ENCODE assay signal across 13 cellular contexts in genomic region chr4:106321168-106321567, GRCh38. TPM values are rescaled to one million over a fixed set of nuclear protein-coding genes. Genes with fewer than 3 reads are reported as not detected.
DNase-seq lines count a peak whose midpoint lies in the region; ATAC-seq, FAIRE-seq and TF ChIP-seq lines count a peak whose summit lies in the region.
"Not testable (repeated sequence)": the region's sequence is repeated elsewhere in the genome, so short reads cannot be mapped to it uniquely, and the experiment has no call there.
"Had no signal": no experiment of that assay in that cellular context is flagged by ENCODE, and none has a peak within 500 bp of the region (broad histone marks: within the 10 kb centered on the region; RNA-seq: fewer than 3 reads in every experiment).

No MANE protein-coding gene starts in this region.

- H3K27ac ChIP-seq in right cardiac atrium (ENCODE audit: low read length); HepG2 (ENCODE audit: extremely low read length, insufficient read depth, low read length); spleen: not testable (repeated sequence)

- WGBS in right cardiac atrium, result 98% methylated on average over 34 of the region's 34 CpGs
- WGBS in HepG2 (ENCODE audit: low lambda C conversion rate), result 100% methylated on average over 28 of the region's 34 CpGs
- 94 to 99% (median 96%) methylated on average over 23 to 34 of the region's 34 CpGs for WGBS in spleen, 5 donors

- DNase-seq in chondrocyte (ENCODE audit: low spot score) (peak; percentile 85), right cardiac atrium (peak in 2 of 3 donors; percentile 43 to 60), spleen (peak; percentile 72)
- not testable (repeated sequence) for DNase-seq in HepG2 (ENCODE audit: low spot score)

- FAIRE-seq in HepG2 (lab: Jason Lieb, UNC), result not testable (repeated sequence)

- not testable (repeated sequence) for H2AFZ ChIP-seq in HepG2 (ENCODE audit: low read length)

- not testable (repeated sequence) for TF ChIP-seq POLR2A in HepG2 (IDR thresholded peaks at IDR 0.05; ENCODE audit: insufficient read depth in 1 of 2, low read depth in 2 of 2, low read length in 2 of 2); spleen (IDR thresholded peaks at IDR 0.05)

- ATAC-seq in right cardiac atrium, HepG2: not testable (repeated sequence)

- in situ Hi-C loops in HepG2 (cut with HindIII; ENCODE audit: extremely low pct_ligation_motif_present, low pct_unique_long_range_greater_than_20kb), result not testable (repeated sequence)

- H4K20me1 ChIP-seq in HepG2 (ENCODE audit: insufficient read depth, low read length), result not testable (repeated sequence)

- H3K4me2 ChIP-seq in HepG2 (ENCODE audit: low read depth, low read length), result not testable (repeated sequence)

- not testable (repeated sequence) for BruUV-seq in HepG2 (replicated peaks; lab: Mats Ljungman, UMichigan)

- CTCF ChIA-PET in HepG2 (lab: Yijun Ruan, JAX; ENCODE audit: low intra/inter-chr PET ratio, low total read pairs), result not testable (repeated sequence)

- not testable (repeated sequence) for H3K27me3 Mint-ChIP-seq in chondrocyte (ENCODE audit: low read depth)

- not testable (repeated sequence) for H3K9me3 Mint-ChIP-seq in chondrocyte (ENCODE audit: low read depth)

- H3K36me3 ChIP-seq in HepG2 (replicated peaks in 1 of 2; ENCODE audit: control insufficient read depth in 1 of 2, insufficient read depth in 2 of 2, low read length in 2 of 2), result not testable (repeated sequence)
- peaks cover 0 to 43% (median 17%) of the 10 kb centered on the region in 6 donors for H3K36me3 ChIP-seq in spleen

- peaks cover 68% of the 10 kb centered on the region for H3K79me2 ChIP-seq in HepG2 (ENCODE audit: insufficient read depth, low read length)

- not testable (repeated sequence) for H3K27me3 ChIP-seq in right cardiac atrium (ENCODE audit: control insufficient read depth, insufficient read depth); HepG2 (ENCODE audit: control insufficient read depth in 1 of 2, insufficient read depth in 2 of 2, low read length in 2 of 2); spleen (replicated peaks in 1 of 7)

- H3K4me1 ChIP-seq in right cardiac atrium (ENCODE audit: control insufficient read depth, insufficient read depth, low read length), result not testable (repeated sequence)
- H3K4me1 ChIP-seq in HepG2 (ENCODE audit: insufficient read depth, low read length) (peaks cover 49% of the 10 kb centered on the region), spleen (peaks cover 18 to 63% (median 29%) of the 10 kb centered on the region in 6 donors)

- not testable (repeated sequence) for TF ChIP-seq CTCF in chondrocyte (IDR thresholded peaks at IDR 0.05); HepG2 (CRISPR knock-in tag; IDR thresholded peaks at IDR 0.05); spleen (IDR thresholded peaks at IDR 0.05 in 8 of 11, conservative IDR thresholded peaks at IDR 0.05 in 3 of 11)

- TF ChIP-seq EP300 in HepG2 (IDR thresholded peaks at IDR 0.05; ENCODE audit: low read depth in 2 of 2, low read length in 2 of 2); HepG2 (CRISPR knock-in tag; IDR thresholded peaks at IDR 0.05; ENCODE audit: borderline replicate concordance): not testable (repeated sequence)

- TF ChIP-seq RAD21 in HepG2 (CRISPR knock-in tag; IDR thresholded peaks at IDR 0.05), result not testable (repeated sequence)

- H3K4me3 ChIP-seq in right cardiac atrium (ENCODE audit: low read length); HepG2 (replicated peaks in 1 of 3; ENCODE audit: insufficient read depth in 1 of 3, low read depth in 2 of 3, low read length in 3 of 3); spleen: not testable (repeated sequence)

- intact Hi-C loops in right cardiac atrium (cut with DNase I); HepG2 (cut with micrococcal nuclease; ENCODE audit: unreplicated experiment); spleen (cut with DNase I; ENCODE audit: low total_unique reads): not testable (repeated sequence)

- not testable (repeated sequence) for H3K4me3 Mint-ChIP-seq in chondrocyte (ENCODE audit: unreplicated experiment)

- H3K27ac Mint-ChIP-seq in chondrocyte (ENCODE audit: unreplicated experiment), result not testable (repeated sequence)

- POLR2A ChIA-PET in HepG2 (lab: Yijun Ruan, JAX), result not testable (repeated sequence)

- H3K4me1 Mint-ChIP-seq in chondrocyte (ENCODE audit: low read depth), result peaks cover 16% of the 10 kb centered on the region

- not testable (repeated sequence) for H3K9ac ChIP-seq in HepG2 (ENCODE audit: insufficient read depth, low read depth, low read length)

- H3K36me3 Mint-ChIP-seq in chondrocyte (ENCODE audit: low read depth), result not testable (repeated sequence)

- H3K9me3 ChIP-seq in right cardiac atrium (ENCODE audit: control insufficient read depth, low read length); HepG2 (ENCODE audit: low read length); spleen: not testable (repeated sequence)

RNA-seq across cellular contexts. Expression of gene AIMP1, which starts 4.8 kb away (rescaled TPM):
- total RNA-seq in chondrocyte (37.4 to 42.8 TPM (median 37.9 TPM) in 3 replicates), right cardiac atrium (10 to 100 TPM; 31.1 to 37.5 (median 35.3) TPM), HepG2 (2016; rRNA removed; fragmentation: Illumina TruSeq; extraction: Trizol) (82.9 and 116 TPM in 2 replicates), spleen (10 to 100 TPM; 15.8 to 43.1 (median 35.2) TPM)
- polyA plus RNA-seq in right cardiac atrium (25.7 TPM), HepG2 (2011; rRNA removed) (19.6 and 28.6 TPM in 2 replicates), spleen (10 to 100 TPM; 25.5 to 29.3 (median 29.0) TPM)
- total RNA-seq in HepG2 (2016; cell fraction: cytosol; rRNA removed; fragmentation: Illumina TruSeq; extraction: Trizol; ENCODE audit: low read depth), result 30.5 and 34.0 TPM in 2 replicates
- 83.6 and 117 TPM in 2 replicates for total RNA-seq in HepG2 (2016; cell fraction: insoluble cytoplasmic fraction; rRNA removed; fragmentation: Illumina TruSeq; extraction: Trizol)
- 39.0 and 40.1 TPM in 2 replicates for total RNA-seq in HepG2 (2016; cell fraction: membrane; rRNA removed; fragmentation: Illumina TruSeq; extraction: Trizol)
- 44.3 and 52.5 TPM in 2 replicates for total RNA-seq in HepG2 (2016; cell fraction: nucleus; rRNA removed; fragmentation: Illumina TruSeq; extraction: Trizol)
- polyA plus RNA-seq in HepG2 (2011; cell fraction: cytosol; rRNA removed), result 10.4 and 14.9 TPM in 2 replicates
- polyA plus RNA-seq in HepG2 (2011; cell fraction: nucleus; rRNA removed), result 14.5 and 20.1 TPM in 2 replicates
- 51.2 and 79.1 TPM in 2 replicates for polyA plus RNA-seq in HepG2 (2012)
- 20.3 and 22.2 TPM in 2 replicates for polyA plus RNA-seq in HepG2 (2016; cell fraction: cytosol; fragmentation: Illumina TruSeq; extraction: Trizol; ENCODE audit: low read depth)
- polyA plus RNA-seq in HepG2 (2016; cell fraction: insoluble cytoplasmic fraction; fragmentation: Illumina TruSeq; extraction: Trizol; ENCODE audit: low read depth), result 110 and 116 TPM in 2 replicates
- 23.9 and 29.0 TPM in 2 replicates for polyA plus RNA-seq in HepG2 (2016; cell fraction: membrane; fragmentation: Illumina TruSeq; extraction: Trizol; ENCODE audit: low read depth)
- 92.7 and 105 TPM in 2 replicates for polyA plus RNA-seq in HepG2 (2016; cell fraction: nucleus; fragmentation: Illumina TruSeq; extraction: Trizol; ENCODE audit: insufficient read depth, low read depth)
- 2.7 and 3.9 TPM in 2 replicates for polyA minus RNA-seq in HepG2 (2011; rRNA and poly(A)+ RNA removed; ENCODE audit: low replicate concordance)
- 10.7 and 11.9 TPM in 2 replicates for polyA minus RNA-seq in HepG2 (2011; cell fraction: cytosol; rRNA and poly(A)+ RNA removed)
- polyA minus RNA-seq in HepG2 (2011; cell fraction: nucleus; rRNA and poly(A)+ RNA removed), result 20.3 and 25.0 TPM in 2 replicates

RNA-seq across cellular contexts. Expression of gene TBCK, which starts 5.2 kb away (rescaled TPM):
- total RNA-seq in chondrocyte (26.0 to 38.3 TPM (median 28.2 TPM) in 3 replicates), right cardiac atrium (10 to 100 TPM; 18.8 to 29.0 (median 23.7) TPM), HepG2 (2016; rRNA removed; fragmentation: Illumina TruSeq; extraction: Trizol) (44.3 and 51.0 TPM in 2 replicates), spleen (10 to 100 TPM; 38.5 to 61.3 (median 51.0) TPM)
- polyA plus RNA-seq in right cardiac atrium (6.9 TPM), HepG2 (2011; rRNA removed) (55.7 and 62.4 TPM in 2 replicates), spleen (1 to 10 TPM; 6.7 to 9.8 (median 9.3) TPM)
- 51.6 and 59.0 TPM in 2 replicates for total RNA-seq in HepG2 (2016; cell fraction: cytosol; rRNA removed; fragmentation: Illumina TruSeq; extraction: Trizol; ENCODE audit: low read depth)
- total RNA-seq in HepG2 (2016; cell fraction: insoluble cytoplasmic fraction; rRNA removed; fragmentation: Illumina TruSeq; extraction: Trizol), result 38.7 and 48.0 TPM in 2 replicates
- total RNA-seq in HepG2 (2016; cell fraction: membrane; rRNA removed; fragmentation: Illumina TruSeq; extraction: Trizol), result 31.2 and 40.8 TPM in 2 replicates
- 170 and 177 TPM in 2 replicates for total RNA-seq in HepG2 (2016; cell fraction: nucleus; rRNA removed; fragmentation: Illumina TruSeq; extraction: Trizol)
- polyA plus RNA-seq in HepG2 (2011; cell fraction: cytosol; rRNA removed), result 20.1 and 25.7 TPM in 2 replicates
- 121 and 149 TPM in 2 replicates for polyA plus RNA-seq in HepG2 (2011; cell fraction: nucleus; rRNA removed)
- 24.7 and 32.0 TPM in 2 replicates for polyA plus RNA-seq in HepG2 (2012)
- 1.9 and 2.8 TPM in 2 replicates for polyA plus RNA-seq in HepG2 (2016; cell fraction: cytosol; fragmentation: Illumina TruSeq; extraction: Trizol; ENCODE audit: low read depth)
- 27.6 and 28.6 TPM in 2 replicates for polyA plus RNA-seq in HepG2 (2016; cell fraction: insoluble cytoplasmic fraction; fragmentation: Illumina TruSeq; extraction: Trizol; ENCODE audit: low read depth)
- polyA plus RNA-seq in HepG2 (2016; cell fraction: membrane; fragmentation: Illumina TruSeq; extraction: Trizol; ENCODE audit: low read depth), result 6.4 and 6.6 TPM in 2 replicates
- 52.1 and 53.0 TPM in 2 replicates for polyA plus RNA-seq in HepG2 (2016; cell fraction: nucleus; fragmentation: Illumina TruSeq; extraction: Trizol; ENCODE audit: insufficient read depth, low read depth)
- 16.3 and 149 TPM in 2 replicates for polyA minus RNA-seq in HepG2 (2011; rRNA and poly(A)+ RNA removed; ENCODE audit: low replicate concordance)
- polyA minus RNA-seq in HepG2 (2011; cell fraction: cytosol; rRNA and poly(A)+ RNA removed), result 25.6 and 32.7 TPM in 2 replicates
- polyA minus RNA-seq in HepG2 (2011; cell fraction: nucleus; rRNA and poly(A)+ RNA removed), result 587 and 688 TPM in 2 replicates

RNA-seq across cellular contexts. Expression of gene GIMD1, which starts 47.4 kb away (rescaled TPM):
- total RNA-seq in chondrocyte (not detected in 3 replicates), right cardiac atrium (not detected), HepG2 (2016; rRNA removed; fragmentation: Illumina TruSeq; extraction: Trizol) (not detected in 2 replicates), spleen (not detected)
- polyA plus RNA-seq in right cardiac atrium (not detected), HepG2 (2011; rRNA removed) (not detected in 2 replicates), spleen (not detected)
- not detected in 2 replicates for total RNA-seq in HepG2 (2016; cell fraction: cytosol; rRNA removed; fragmentation: Illumina TruSeq; extraction: Trizol; ENCODE audit: low read depth)
- total RNA-seq in HepG2 (2016; cell fraction: insoluble cytoplasmic fraction; rRNA removed; fragmentation: Illumina TruSeq; extraction: Trizol), result not detected in 2 replicates
- total RNA-seq in HepG2 (2016; cell fraction: membrane; rRNA removed; fragmentation: Illumina TruSeq; extraction: Trizol), result not detected in 2 replicates
- not detected in 2 replicates for total RNA-seq in HepG2 (2016; cell fraction: nucleus; rRNA removed; fragmentation: Illumina TruSeq; extraction: Trizol)
- polyA plus RNA-seq in HepG2 (2011; cell fraction: cytosol; rRNA removed), result not detected in 2 replicates
- polyA plus RNA-seq in HepG2 (2011; cell fraction: nucleus; rRNA removed), result not detected in 2 replicates
- polyA plus RNA-seq in HepG2 (2012), result not detected in 2 replicates
- not detected in 2 replicates for polyA plus RNA-seq in HepG2 (2016; cell fraction: cytosol; fragmentation: Illumina TruSeq; extraction: Trizol; ENCODE audit: low read depth)
- polyA plus RNA-seq in HepG2 (2016; cell fraction: insoluble cytoplasmic fraction; fragmentation: Illumina TruSeq; extraction: Trizol; ENCODE audit: low read depth), result not detected in 2 replicates
- not detected in 2 replicates for polyA plus RNA-seq in HepG2 (2016; cell fraction: membrane; fragmentation: Illumina TruSeq; extraction: Trizol; ENCODE audit: low read depth)
- not detected in 2 replicates for polyA plus RNA-seq in HepG2 (2016; cell fraction: nucleus; fragmentation: Illumina TruSeq; extraction: Trizol; ENCODE audit: insufficient read depth, low read depth)
- polyA minus RNA-seq in HepG2 (2011; rRNA and poly(A)+ RNA removed; ENCODE audit: low replicate concordance), result not detected in 2 replicates
- polyA minus RNA-seq in HepG2 (2011; cell fraction: cytosol; rRNA and poly(A)+ RNA removed), result not detected in 2 replicates
- not detected in 2 replicates for polyA minus RNA-seq in HepG2 (2011; cell fraction: nucleus; rRNA and poly(A)+ RNA removed)
- total RNA-seq: A673; CD4-positive, alpha-beta memory T cell; CD4-positive, CD25-positive, alpha-beta regulatory T cell; CD8-positive, alpha-beta memory T cell; Daoy; G401; GM12878 had no signal
- polyA plus RNA-seq: AG04450; CD14-positive monocyte; CD4-positive, alpha-beta memory T cell; CD4-positive, CD25-positive, alpha-beta regulatory T cell; CD8-positive, alpha-beta memory T cell had no signal
